Comparison of ENCODE assay signal across 8 cellular contexts in genomic region chr3:137032465-137033120, GRCh38.
A peak's percentile ranks its signal among the peaks of the same experiment; 100 is the strongest.
DNase-seq lines count a peak whose midpoint lies in the region; ATAC-seq, FAIRE-seq and TF ChIP-seq lines count a peak whose summit lies in the region.

No MANE protein-coding gene starts in this region.

- peak overlapping the region; percentile 45 for H3K4me3 Mint-ChIP-seq in central memory CD8-positive, alpha-beta T cell

- H3K36me3 ChIP-seq in kidney (ENCODE audit: control insufficient read depth in 1 of 2, insufficient read depth in 2 of 2, low read length in 2 of 2) = no peaks in the 10 kb centered on the region

- FAIRE-seq in kidney (lab: Jason Lieb, UNC) = no peak

- TF ChIP-seq CTCF in kidney (IDR thresholded peaks at IDR 0.05; ENCODE audit: borderline replicate concordance, extremely low read depth, insufficient read depth) = peak; percentile 79

- no peak overlapping the region for H3K27ac ChIP-seq in kidney (ENCODE audit: low read depth in 2 of 2, low read length in 2 of 2)

- no peaks in the 10 kb centered on the region for H3K4me1 ChIP-seq in kidney (ENCODE audit: control insufficient read depth in 1 of 2, insufficient read depth in 1 of 2, low read depth in 1 of 2, low read length in 2 of 2)

- peak overlapping the region in 1 of 2 donors; percentile 15 for H3K9ac ChIP-seq in kidney (ENCODE audit: low read length in 2 of 2)

- no peaks in the 10 kb centered on the region for H3K9me3 Mint-ChIP-seq in central memory CD8-positive, alpha-beta T cell

- DNase-seq in activated gamma-delta T cell treated with Interleukin-2 at 50 U/mL for 16 hours (peak; percentile 74), activated gamma-delta T cell (lab: John Stamatoyannopoulos, UW) (no peak), NCI-H2107 treated with DMSO at 0.1 percent for 48 hours (lab: John Stamatoyannopoulos, UW; ENCODE audit: unreplicated experiment) (peak; percentile 84), kidney (peak; percentile 92)
- peak; percentile 41 to 80 (median 48) for DNase-seq in activated CD4-positive, CD25-positive, alpha-beta regulatory T cell (lab: John Stamatoyannopoulos, UW)
- DNase-seq in central memory CD8-positive, alpha-beta T cell (ENCODE audit: low spot score in 2 of 2) = peak; percentile 48 to 78
- DNase-seq in stimulated activated CD4-positive, alpha-beta T cell treated with anti-CD3 and anti-CD28 coated beads, Interleukin-15, amount 100 ng/mL, for 48 hours (ENCODE audit: low read depth in 2 of 2) = peak; percentile 57 to 72

- no peaks in the 10 kb centered on the region for H3K36me3 Mint-ChIP-seq in central memory CD8-positive, alpha-beta T cell (ENCODE audit: insufficient read depth)

- peaks cover 42% of the 10 kb centered on the region for H3K27me3 Mint-ChIP-seq in central memory CD8-positive, alpha-beta T cell

- H3K27ac Mint-ChIP-seq in central memory CD8-positive, alpha-beta T cell (ENCODE audit: low read depth) = no peak overlapping the region

- ATAC-seq in HG03039 (IDR thresholded peaks at IDR 0.05; ENCODE audit: unreplicated experiment) = peak; percentile 81
- ATAC-seq in central memory CD8-positive, alpha-beta T cell (replicated peaks; ENCODE audit: extremely low read depth, poor library complexity, severe bottlenecking) = peak; percentile 36

- H3K4me3 ChIP-seq in kidney (ENCODE audit: low read length in 2 of 2) = peak overlapping the region; percentile 56 to 64

- intact Hi-C loops in kidney (cut with DNase I) = no loop called here

- H3K4me1 Mint-ChIP-seq in central memory CD8-positive, alpha-beta T cell = peaks cover 10% of the 10 kb centered on the region

- no peaks in the 10 kb centered on the region for H3K9me3 ChIP-seq in kidney (ENCODE audit: control insufficient read depth in 1 of 2, low read length in 2 of 2)
